Comparison of ENCODE assay signal across 1 cellular context in genomic region chr2:96164459-96165184, GRCh38.
TF ChIP-seq lines count a peak whose summit lies in the region.

No MANE protein-coding gene starts in this region.

TF ChIP-seq in GM12878, 131 proteins besides CTCF, POLR2A, EP300 and RAD21 (continued from another document and continues in another):
- TF ChIP-seq CEBPZ (IDR thresholded peaks at IDR 0.05; ENCODE audit: low read depth, low read length) (no peak), PRDM15 (CRISPR knock-in tag; IDR thresholded peaks at IDR 0.05) (no peak), EZH2 (IDR thresholded peaks at IDR 0.05; ENCODE audit: borderline replicate concordance, control insufficient read depth, low read depth, low read length) (no peak), NRF1 (conservative IDR thresholded peaks at IDR 0.05; ENCODE audit: low read depth, low read length) (no peak), ZNF207 (IDR thresholded peaks at IDR 0.05; ENCODE audit: borderline replicate concordance) (no peak), CHD1 (IDR thresholded peaks at IDR 0.05; ENCODE audit: low read depth, low read length) (no peak), TARDBP (IDR thresholded peaks at IDR 0.05; ENCODE audit: borderline replicate concordance) (no peak), ZNF274 (IDR thresholded peaks at IDR 0.05; ENCODE audit: insufficient read depth, insufficient read length) (no peak), BACH1 (IDR thresholded peaks at IDR 0.05; ENCODE audit: borderline replicate concordance) (peak; percentile 32; the same call in 1 of the 2 replicates), HCFC1 (IDR thresholded peaks at IDR 0.05; ENCODE audit: low read length) (no peak), NFXL1 (IDR thresholded peaks at IDR 0.05; ENCODE audit: borderline replicate concordance) (no peak), SMC3 (IDR thresholded peaks at IDR 0.05; ENCODE audit: borderline replicate concordance, low read length) (no peak), ZNF384 (IDR thresholded peaks at IDR 0.05; ENCODE audit: borderline replicate concordance, low read depth, low read length) (no peak), REST (IDR thresholded peaks at IDR 0.05; ENCODE audit: low read depth, low read length) (no peak), ZBTB33 (IDR thresholded peaks at IDR 0.05) (no peak), SIX5 (IDR thresholded peaks at IDR 0.05; ENCODE audit: low read depth, low read length, severe bottlenecking) (no peak), FOXK2 (IDR thresholded peaks at IDR 0.05) (no peak), MTA2 (IDR thresholded peaks at IDR 0.05; ENCODE audit: low read depth) (peak; percentile 53; the same call in 1 of the 2 replicates), SMARCA5 (IDR thresholded peaks at IDR 0.05) (no peak; the same call in 1 of the 2 replicates), ATF2 (IDR thresholded peaks at IDR 0.05; ENCODE audit: low read length) (no peak), IKZF1 (conservative IDR thresholded peaks at IDR 0.05) (peak; percentile 96), HSF1 (IDR thresholded peaks at IDR 0.05; ENCODE audit: low read depth, low read length) (no peak), IRF3 (IDR thresholded peaks at IDR 0.05) (no peak), CBX3 (IDR thresholded peaks at IDR 0.05; ENCODE audit: borderline replicate concordance, low read depth) (no peak), BMI1 (IDR thresholded peaks at IDR 0.05; ENCODE audit: borderline replicate concordance) (no peak), ZZZ3 (IDR thresholded peaks at IDR 0.05; ENCODE audit: control insufficient read depth, insufficient read length, low read depth) (no peak), RUNX3 (IDR thresholded peaks at IDR 0.05; ENCODE audit: low read length) (no peak), NR2C1 (IDR thresholded peaks at IDR 0.05) (no peak), RB1 (IDR thresholded peaks at IDR 0.05; ENCODE audit: borderline replicate concordance) (no peak), CREB1 (IDR thresholded peaks at IDR 0.05; ENCODE audit: low read depth) (no peak), TBL1XR1 (IDR thresholded peaks at IDR 0.05; ENCODE audit: low read depth, low read length) (no peak), MTA3 (IDR thresholded peaks at IDR 0.05; ENCODE audit: borderline replicate concordance, low read length) (no peak), NR2F1 (conservative IDR thresholded peaks at IDR 0.05) (peak; percentile 52), SMAD1 (IDR thresholded peaks at IDR 0.05; ENCODE audit: low read depth, partially characterized antibody) (peak; percentile 75), MYB (IDR thresholded peaks at IDR 0.05; ENCODE audit: borderline replicate concordance, low read depth, low read length) (no peak), WRNIP1 (IDR thresholded peaks at IDR 0.05; ENCODE audit: borderline replicate concordance, low read depth, low read length) (no peak), CHD4 (IDR thresholded peaks at IDR 0.05) (no peak), RELA (IDR thresholded peaks at IDR 0.05; ENCODE audit: borderline replicate concordance, partially characterized antibody) (no peak), FOXM1 (IDR thresholded peaks at IDR 0.05; ENCODE audit: low read depth, low read length) (no peak), EED (IDR thresholded peaks at IDR 0.05; ENCODE audit: low read depth) (peak; percentile 77), BCLAF1 (IDR thresholded peaks at IDR 0.05) (no peak), RCOR1 (conservative IDR thresholded peaks at IDR 0.05; ENCODE audit: low read depth, low read length) (no peak), RAD51 (IDR thresholded peaks at IDR 0.05) (peak; percentile 95), SUZ12 (IDR thresholded peaks at IDR 0.05; ENCODE audit: unreplicated experiment) (no peak), PAX5 (IDR thresholded peaks at IDR 0.05; ENCODE audit: borderline replicate concordance, low read depth, low read length) (no peak), GABPA (IDR thresholded peaks at IDR 0.05; ENCODE audit: low read depth) (no peak)
